In genomic region chr2:185793532-185794073, GRCh38 we compare ENCODE assay signal across 18 cellular contexts. TPM values are rescaled to one million over a fixed set of nuclear protein-coding genes. Genes with fewer than 3 reads are reported as not detected.
DNase-seq lines count a peak whose midpoint lies in the region; ATAC-seq and TF ChIP-seq lines count a peak whose summit lies in the region.
"Had no signal": no experiment of that assay in that cellular context is flagged by ENCODE, and none has a peak within 500 bp of the region (broad histone marks: within the 10 kb centered on the region; RNA-seq: fewer than 3 reads in every experiment).

No MANE protein-coding gene starts in this region.

- H4K20me1 ChIP-seq in GM23248 (ENCODE audit: insufficient read depth) (no peaks in the 10 kb centered on the region), OCI-LY7 (ENCODE audit: insufficient read depth, low read length) (no peaks in the 10 kb centered on the region)
- H4K20me1 ChIP-seq: BLaER1 treated with 17β-estradiol and CSF1 and Interleukin-3, amounts not matched to agents 10 nM and 100 nM had no signal

- H4K91ac ChIP-seq in mesenchymal stem cell (ENCODE audit: low read length) = no peak overlapping the region

- DNase-seq in A172 (ENCODE audit: low spot score) (peak; percentile 5), GM23248 (peak; percentile 20), mesenchymal stem cell (peak; percentile 18), DMS153 (lab: John Stamatoyannopoulos, UW) (no peak), T-helper 17 cell (no peak), OCI-LY7 (ENCODE audit: low spot score) (no peak), superior temporal gyrus (ENCODE audit: extremely low spot score) (no peak)
- DNase-seq: 8988T; CD8-positive, alpha-beta T cell; COR-L47; DMS 273 treated with DMSO at 0.1 percent for 48 hours; GF-D8; GOT3; H9; KG1 had no signal

- H3K27me3 ChIP-seq in GM23248 (replicated peaks; ENCODE audit: insufficient read depth) = no peaks in the 10 kb centered on the region
- no peaks in the 10 kb centered on the region for H3K27me3 ChIP-seq in mesenchymal stem cell (ENCODE audit: control insufficient read depth in 1 of 2, insufficient read depth in 1 of 2, low read length in 2 of 2)
- H3K27me3 ChIP-seq: BLaER1 treated with 17β-estradiol and CSF1 and Interleukin-3, amounts not matched to agents 10 nM and 100 nM had no signal

- ATAC-seq in SK-N-SH treated with all-trans-retinoic acid at 6 μM for 48 hours (peak; percentile 73), T-helper 17 cell (no peak)
- ATAC-seq: CD8-positive, alpha-beta T cell had no signal

- H3K9me3 ChIP-seq in GM23248 (ENCODE audit: low read depth) (no peaks in the 10 kb centered on the region), mesenchymal stem cell (ENCODE audit: control insufficient read depth, low read length) (peaks cover 5% of the 10 kb centered on the region), T-helper 17 cell (ENCODE audit: control insufficient read depth, low read length, poor library complexity, severe bottlenecking) (no peaks in the 10 kb centered on the region), OCI-LY7 (ENCODE audit: low read length) (no peaks in the 10 kb centered on the region)
- H3K9me3 ChIP-seq: BLaER1 treated with 17β-estradiol and CSF1 and Interleukin-3, amounts not matched to agents 10 nM and 100 nM had no signal

- H3K27ac ChIP-seq in GM23248 (no peak overlapping the region), mesenchymal stem cell (ENCODE audit: low read length, poor library complexity, severe bottlenecking) (no peak overlapping the region), OCI-LY7 (ENCODE audit: low read depth, low read length, poor library complexity, severe bottlenecking) (no peak overlapping the region)
- H3K27ac ChIP-seq: BLaER1 treated with 17β-estradiol and CSF1 and Interleukin-3, amounts not matched to agents 10 nM and 100 nM had no signal

- H3K9ac ChIP-seq in GM23248 (no peak overlapping the region), mesenchymal stem cell (ENCODE audit: low read length) (no peak overlapping the region)
- H3K9ac ChIP-seq: BLaER1 treated with 17β-estradiol and CSF1 and Interleukin-3, amounts not matched to agents 10 nM and 100 nM had no signal

- intact Hi-C loops in OCI-LY7 (cut with micrococcal nuclease; ENCODE audit: unreplicated experiment) = no loop called here

- H3K9me2 ChIP-seq in GM23248 (ENCODE audit: insufficient read depth) (no peaks in the 10 kb centered on the region), OCI-LY7 (ENCODE audit: insufficient read depth, low read length) (no peaks in the 10 kb centered on the region)

- no peaks in the 10 kb centered on the region for H3K36me3 ChIP-seq in GM23248 (ENCODE audit: low read depth)
- no peaks in the 10 kb centered on the region for H3K36me3 ChIP-seq in mesenchymal stem cell (ENCODE audit: control insufficient read depth in 1 of 2, insufficient read depth in 2 of 2, low read depth in 1 of 2, low read length in 2 of 2)
- H3K36me3 ChIP-seq in OCI-LY7 (ENCODE audit: insufficient read depth, low read length) = no peaks in the 10 kb centered on the region
- H3K36me3 ChIP-seq: BLaER1 treated with 17β-estradiol and CSF1 and Interleukin-3, amounts not matched to agents 10 nM and 100 nM had no signal

- no peaks in the 10 kb centered on the region for H3K79me1 ChIP-seq in mesenchymal stem cell (replicated peaks; ENCODE audit: low read length, poor library complexity, severe bottlenecking)

- H2BK120ac ChIP-seq in mesenchymal stem cell (ENCODE audit: low read depth, low read length) = no peak overlapping the region

- H3K27me3 Mint-ChIP-seq in T-helper 17 cell = no peaks in the 10 kb centered on the region
- H3K27me3 Mint-ChIP-seq: B cell had no signal

- no peak overlapping the region for H3K4me3 Mint-ChIP-seq in T-helper 17 cell
- H3K4me3 Mint-ChIP-seq: B cell; CD8-positive, alpha-beta T cell; H9 had no signal

- H4K8ac ChIP-seq in mesenchymal stem cell (ENCODE audit: low read length) = no peak overlapping the region

- no peaks in the 10 kb centered on the region for H3K4me1 Mint-ChIP-seq in T-helper 17 cell
- H3K4me1 Mint-ChIP-seq: B cell, H9 had no signal

- WGBS in GM23248 (ENCODE audit: low coverage in 1 of 2, low lambda C conversion rate in 2 of 2, missing lambda C conversion rate in 2 of 2), 2 experiments = 37% methylated on average over 4 of the region's 4 CpGs
- 41% methylated on average over 2 of the region's 4 CpGs for WGBS in mesenchymal stem cell

- no peak overlapping the region for H3K14ac ChIP-seq in mesenchymal stem cell (ENCODE audit: low read length in 2 of 2)

- BruUV-seq in OCI-LY7 (replicated peaks; lab: Mats Ljungman, UMichigan) = no TSS peak

- H3K36me3 Mint-ChIP-seq in T-helper 17 cell (ENCODE audit: low read depth) = no peaks in the 10 kb centered on the region

- H2AK5ac ChIP-seq in mesenchymal stem cell (ENCODE audit: low read length, severe bottlenecking) = no peak overlapping the region

- H3K4me2 ChIP-seq in GM23248 (ENCODE audit: unreplicated experiment) = no peak overlapping the region
- H3K4me2 ChIP-seq in mesenchymal stem cell (ENCODE audit: low read length, poor library complexity, severe bottlenecking) = no peak overlapping the region
- H3K4me2 ChIP-seq in OCI-LY7 (ENCODE audit: low read length) = no peak overlapping the region
- H3K4me2 ChIP-seq: BLaER1 treated with 17β-estradiol and CSF1 and Interleukin-3, amounts not matched to agents 10 nM and 100 nM had no signal

- H3K79me2 ChIP-seq in GM23248 (ENCODE audit: insufficient read depth) (no peaks in the 10 kb centered on the region), OCI-LY7 (ENCODE audit: insufficient read depth, low read depth, low read length) (no peaks in the 10 kb centered on the region)

- H3K4me3 ChIP-seq in GM23248 = no peak overlapping the region
- no peak overlapping the region for H3K4me3 ChIP-seq in mesenchymal stem cell (ENCODE audit: insufficient read depth in 1 of 2, low read depth in 1 of 2, low read length in 2 of 2)
- H3K4me3 ChIP-seq in OCI-LY7 (ENCODE audit: low read depth, low read length, poor library complexity, severe bottlenecking) = no peak overlapping the region
- H3K4me3 ChIP-seq: BLaER1 treated with 17β-estradiol and CSF1 and Interleukin-3, amounts not matched to agents 10 nM and 100 nM had no signal

- no peak overlapping the region for H2BK5ac ChIP-seq in mesenchymal stem cell (ENCODE audit: low read depth, low read length, poor library complexity, severe bottlenecking)

- in situ Hi-C loops in GM23248 (cut with MboI) = no loop called here

- H3K4me1 ChIP-seq in GM23248 (ENCODE audit: insufficient read depth) = 0 out of 2 replicates have a peak, but pooled peaks cover 7% of the 10 kb centered on the region
- H3K4me1 ChIP-seq in mesenchymal stem cell (ENCODE audit: control insufficient read depth, insufficient read depth, low read depth, low read length) = no peaks in the 10 kb centered on the region
- no peaks in the 10 kb centered on the region for H3K4me1 ChIP-seq in OCI-LY7 (ENCODE audit: insufficient read depth, low read length, poor library complexity, severe bottlenecking)
- H3K4me1 ChIP-seq: BLaER1 treated with 17β-estradiol and CSF1 and Interleukin-3, amounts not matched to agents 10 nM and 100 nM had no signal

- no peak overlapping the region for H2BK12ac ChIP-seq in mesenchymal stem cell (ENCODE audit: low read length in 2 of 2)

- H3K27ac Mint-ChIP-seq in T-helper 17 cell = no peak overlapping the region
- H3K27ac Mint-ChIP-seq: B cell; CD8-positive, alpha-beta T cell; H9 had no signal

- H3K18ac ChIP-seq in mesenchymal stem cell (ENCODE audit: low read depth in 1 of 2, low read length in 2 of 2) = no peak overlapping the region

- no peak overlapping the region for H2BK15ac ChIP-seq in mesenchymal stem cell (ENCODE audit: low read depth, poor library complexity, severe bottlenecking)

- CTCF ChIA-PET in OCI-LY7 (lab: Charles Lee; ENCODE audit: unreplicated experiment) = no interaction called here

- H3K23ac ChIP-seq in mesenchymal stem cell (ENCODE audit: low read length in 2 of 2) = no peak overlapping the region

- no peak for TF ChIP-seq CTCF in OCI-LY7 (conservative IDR thresholded peaks at IDR 0.05; ENCODE audit: low read length)

- no peak overlapping the region for H2AFZ ChIP-seq in GM23248
- no peak overlapping the region for H2AFZ ChIP-seq in mesenchymal stem cell (ENCODE audit: low read depth, low read length)
- H2AFZ ChIP-seq in OCI-LY7 (ENCODE audit: low read length) = no peak overlapping the region

- H3K4ac ChIP-seq in mesenchymal stem cell (ENCODE audit: low read depth in 1 of 2, low read length in 2 of 2) = no peak overlapping the region

- POLR2A ChIA-PET in OCI-LY7 (lab: Charles Lee) = interaction anchor here (0.7 kb wide), 1 partner anchor 27 kb away, joined by 3 read pairs; no protein-coding TSS in a partner anchor

- no peaks in the 10 kb centered on the region for H3F3A ChIP-seq in GM23248 (ENCODE audit: insufficient read depth)

TF ChIP-seq in SK-N-SH treated with all-trans-retinoic acid at 6 μM for 48 hours, 23 proteins besides CTCF, POLR2A, EP300 and RAD21 (continues in another document):
- peak; percentile 50; the same call in 1 of the 2 replicates for TF ChIP-seq TOX (CRISPR knock-in tag; IDR thresholded peaks at IDR 0.05; ENCODE audit: borderline replicate concordance)
- TF ChIP-seq, protein P1, sequence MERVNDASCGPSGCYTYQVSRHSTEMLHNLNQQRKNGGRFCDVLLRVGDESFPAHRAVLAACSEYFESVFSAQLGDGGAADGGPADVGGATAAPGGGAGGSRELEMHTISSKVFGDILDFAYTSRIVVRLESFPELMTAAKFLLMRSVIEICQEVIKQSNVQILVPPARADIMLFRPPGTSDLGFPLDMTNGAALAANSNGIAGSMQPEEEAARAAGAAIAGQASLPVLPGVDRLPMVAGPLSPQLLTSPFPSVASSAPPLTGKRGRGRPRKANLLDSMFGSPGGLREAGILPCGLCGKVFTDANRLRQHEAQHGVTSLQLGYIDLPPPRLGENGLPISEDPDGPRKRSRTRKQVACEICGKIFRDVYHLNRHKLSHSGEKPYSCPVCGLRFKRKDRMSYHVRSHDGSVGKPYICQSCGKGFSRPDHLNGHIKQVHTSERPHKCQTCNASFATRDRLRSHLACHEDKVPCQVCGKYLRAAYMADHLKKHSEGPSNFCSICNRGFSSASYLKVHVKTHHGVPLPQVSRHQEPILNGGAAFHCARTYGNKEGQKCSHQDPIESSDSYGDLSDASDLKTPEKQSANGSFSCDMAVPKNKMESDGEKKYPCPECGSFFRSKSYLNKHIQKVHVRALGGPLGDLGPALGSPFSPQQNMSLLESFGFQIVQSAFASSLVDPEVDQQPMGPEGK (CRISPR knock-in tag; IDR thresholded peaks at IDR 0.05; ENCODE audit: borderline replicate concordance) = no peak

RNA-seq across cellular contexts. Expression of gene FSIP2, which starts 55.0 kb away (rescaled TPM):
- total RNA-seq in A172 (2014; rRNA removed; shearing (Covaris generic)) = 0.03 TPM in 1 of 2 replicates, not detected in the other
- not detected in 2 replicates for total RNA-seq in GM23248 (2014; rRNA removed; shearing (Covaris generic))
- not detected in 2 replicates for polyA plus RNA-seq in GM23248 (2016; fragmentation: Nextera tagmentation; extraction: Ambion mirVana)
- 0.46 TPM for polyA plus RNA-seq in mesenchymal stem cell (2013, experiment 1 of 2)
- polyA plus RNA-seq in mesenchymal stem cell (2013, experiment 2 of 2) = 0.44 TPM
- total RNA-seq in T-helper 17 cell = under 1 TPM; 0.50 to 0.57 TPM
- total RNA-seq in OCI-LY7 (2014; rRNA removed; shearing (Covaris generic)) = 0.06 and 0.08 TPM in 2 replicates
- total RNA-seq in OCI-LY7 (2022) = 0.19 TPM in 1 of 2 replicates, not detected in the other

Comparison
In these comparisons a context has a peak if more than half of its experiments do, and no peak if none do; other contexts are left out.
1. DNase-seq: peak in A172 (single experiment), GM23248 (single experiment) and mesenchymal stem cell (single experiment); none in DMS153 (single experiment), T-helper 17 cell (0 of 3), OCI-LY7 (single experiment) and superior temporal gyrus (single experiment).